Comparison of ENCODE assay signal across 12 cellular contexts in genomic region chr15:43948691-43949325, GRCh38.
A peak's percentile ranks its signal among the peaks of the same experiment; 100 is the strongest.
DNase-seq lines count a peak whose midpoint lies in the region; ATAC-seq and TF ChIP-seq lines count a peak whose summit lies in the region.
"Had no signal": no experiment of that assay in that cellular context is flagged by ENCODE, and none has a peak within 500 bp of the region (broad histone marks: within the 10 kb centered on the region; RNA-seq: fewer than 3 reads in every experiment).

No MANE protein-coding gene starts in this region.

- ATAC-seq in GM21723 (IDR thresholded peaks at IDR 0.05; ENCODE audit: unreplicated experiment) (peak; percentile 77), HG03442 (IDR thresholded peaks at IDR 0.05; ENCODE audit: unreplicated experiment) (peak; percentile 78), memory B cell (ENCODE audit: low read depth) (peak; percentile 83), left lung (no peak)
- ATAC-seq: heart left ventricle had no signal

- H3K4me1 ChIP-seq in left lung: no peaks in the 10 kb centered on the region
- H3K4me1 ChIP-seq: heart left ventricle had no signal

- H3K27me3 ChIP-seq in left lung: no peaks in the 10 kb centered on the region
- H3K27me3 ChIP-seq: heart left ventricle had no signal

- peaks cover 3% of the 10 kb centered on the region for H3K9me3 Mint-ChIP-seq in activated CD4-positive, alpha-beta T cell treated with anti-CD3 and anti-CD28 coated beads, Interleukin-2, amount 10 ng/mL, durations not matched to agents 24 days and 14 days
- no peaks in the 10 kb centered on the region for H3K9me3 Mint-ChIP-seq in memory B cell

- DNase-seq in activated CD4-positive, alpha-beta T cell treated with anti-CD3 and anti-CD28 coated beads, Interleukin-2, amount 10 ng/mL, durations not matched to agents 24 days and 14 days: no peak
- DNase-seq in activated CD4-positive, alpha-beta T cell treated with anti-CD3 and anti-CD28 coated beads, Interleukin-2, amount 50 U/mL, for 4 hours: no peak
- no peak for DNase-seq in memory B cell (ENCODE audit: low spot score in 2 of 2)
- no peak for DNase-seq in left lung
- DNase-seq in HT-29 (ENCODE audit: low spot score): no peak
- DNase-seq in MV-4-11 (lab: John Stamatoyannopoulos, UW): no peak
- DNase-seq: activated CD4-positive, alpha-beta T cell treated with anti-CD3 and anti-CD28 coated beads, Interleukin-2, amount 50 U/mL, for 1 hour; cerebellar nuclear complex; heart left ventricle; NK-92 treated with Interleukin-12 subunit alpha and Interleukin-12 subunit beta, amount 100 ng/mL, for 24 hours had no signal

- H3K4me3 ChIP-seq in left lung: no peak overlapping the region
- H3K4me3 ChIP-seq: heart left ventricle had no signal

- no peaks in the 10 kb centered on the region for H3K9me3 ChIP-seq in left lung
- H3K9me3 ChIP-seq: heart left ventricle had no signal

- peak overlapping the region; percentile 23 for H3K4me3 Mint-ChIP-seq in activated CD4-positive, alpha-beta T cell treated with anti-CD3 and anti-CD28 coated beads, Interleukin-2, amount 10 ng/mL, durations not matched to agents 24 days and 14 days
- H3K4me3 Mint-ChIP-seq in memory B cell: no peak overlapping the region

- no peak overlapping the region for H3K27ac ChIP-seq in left lung
- H3K27ac ChIP-seq: heart left ventricle had no signal

- no peaks in the 10 kb centered on the region for H3K27me3 Mint-ChIP-seq in activated CD4-positive, alpha-beta T cell treated with anti-CD3 and anti-CD28 coated beads, Interleukin-2, amount 10 ng/mL, durations not matched to agents 24 days and 14 days
- peaks cover 3% of the 10 kb centered on the region for H3K27me3 Mint-ChIP-seq in memory B cell

- H3K36me3 Mint-ChIP-seq in activated CD4-positive, alpha-beta T cell treated with anti-CD3 and anti-CD28 coated beads, Interleukin-2, amount 10 ng/mL, durations not matched to agents 24 days and 14 days (ENCODE audit: low read depth): no peaks in the 10 kb centered on the region
- no peaks in the 10 kb centered on the region for H3K36me3 Mint-ChIP-seq in memory B cell

- intact Hi-C loops in activated CD4-positive, alpha-beta T cell treated with anti-CD3 and anti-CD28 coated beads, Interleukin-2, amount 10 ng/mL, durations not matched to agents 24 days and 14 days (cut with micrococcal nuclease): loop anchor here (5.0 kb wide), 1 partner anchor 98 kb away; no protein-coding TSS in a partner anchor
- intact Hi-C loops in left lung (cut with DNase I): no loop called here

- peaks cover 21% of the 10 kb centered on the region for H3K4me1 Mint-ChIP-seq in activated CD4-positive, alpha-beta T cell treated with anti-CD3 and anti-CD28 coated beads, Interleukin-2, amount 10 ng/mL, durations not matched to agents 24 days and 14 days
- peaks cover 15% of the 10 kb centered on the region for H3K4me1 Mint-ChIP-seq in memory B cell

- H3K27ac Mint-ChIP-seq in activated CD4-positive, alpha-beta T cell treated with anti-CD3 and anti-CD28 coated beads, Interleukin-2, amount 10 ng/mL, durations not matched to agents 24 days and 14 days: peak overlapping the region; percentile 81
- no peak overlapping the region for H3K27ac Mint-ChIP-seq in memory B cell

- H3K36me3 ChIP-seq in left lung: no peaks in the 10 kb centered on the region
- H3K36me3 ChIP-seq: heart left ventricle had no signal

- TF ChIP-seq CTCF in left lung (IDR thresholded peaks at IDR 0.05): no peak
